In the genomic region with DNA sequence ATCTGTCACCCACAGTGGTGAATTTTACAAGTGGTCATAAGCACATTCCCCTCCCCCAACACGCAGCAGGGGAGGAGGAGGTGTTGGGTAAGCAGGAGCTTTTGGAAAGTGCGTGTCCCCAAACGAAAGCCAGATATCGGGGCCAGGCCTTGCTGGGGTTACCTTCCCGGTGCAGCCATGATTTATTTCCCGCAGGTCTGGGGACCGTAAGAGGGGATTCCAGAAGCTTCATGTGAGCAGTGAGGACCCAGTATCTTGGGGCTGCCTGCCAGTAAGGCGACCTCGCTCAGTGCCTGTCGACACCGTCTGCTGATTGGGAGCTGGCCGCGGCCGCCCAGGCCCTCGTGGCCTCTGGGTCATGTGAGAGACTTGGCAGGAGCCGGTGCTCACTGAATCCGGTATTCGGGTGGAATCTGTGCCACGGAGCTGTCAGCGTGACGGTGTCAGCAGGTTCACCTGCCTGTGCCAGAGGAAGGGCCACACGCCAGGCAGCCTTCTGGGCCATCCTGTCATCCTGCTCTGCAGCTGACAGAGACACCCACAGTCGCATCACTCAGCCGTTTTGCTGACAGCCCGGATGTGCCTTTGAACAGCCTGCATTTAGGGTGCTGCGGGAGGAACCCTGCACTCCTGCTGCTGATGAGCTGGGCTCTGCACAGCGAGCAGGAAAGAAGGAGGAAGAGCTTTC, we compare ENCODE assay signal across 8 cellular contexts. TPM values are rescaled to one million over a fixed set of nuclear protein-coding genes. Genes with fewer than 3 reads are reported as not detected.
DNase-seq lines count a peak whose midpoint lies in the region; ATAC-seq and TF ChIP-seq lines count a peak whose summit lies in the region.

No MANE protein-coding gene starts in this region.

- intact Hi-C loops in CD14-positive monocyte (cut with micrococcal nuclease) (no loop called here), stomach (cut with DNase I; ENCODE audit: low total_unique reads) (no loop called here)

- H3K36me3 Mint-ChIP-seq in CD14-positive monocyte: no peaks in the 10 kb centered on the region
- H3K36me3 Mint-ChIP-seq in effector memory CD8-positive, alpha-beta T cell (ENCODE audit: insufficient read depth): no peaks in the 10 kb centered on the region

- peaks cover 0 to 18% (median 13%) of the 10 kb centered on the region in 4 donors for H3K4me1 ChIP-seq in stomach

- no peak for TF ChIP-seq POLR2A in stomach (IDR thresholded peaks at IDR 0.05)

- H3K27me3 ChIP-seq in stomach: no peaks in the 10 kb centered on the region

- peaks cover 0 to 3% (median 3%) of the 10 kb centered on the region in 3 donors for H3K27me3 Mint-ChIP-seq in CD14-positive monocyte (ENCODE audit: low read depth in 3 of 3)
- H3K27me3 Mint-ChIP-seq in effector memory CD8-positive, alpha-beta T cell: no peaks in the 10 kb centered on the region

- no peaks in the 10 kb centered on the region for H3K36me3 ChIP-seq in stomach

- peak overlapping the region; percentile 76 to 82 for H3K4me3 Mint-ChIP-seq in CD14-positive monocyte
- peak overlapping the region; percentile 51 to 59 for H3K4me3 Mint-ChIP-seq in effector memory CD8-positive, alpha-beta T cell

- DNase-seq in CD14-positive monocyte (ENCODE audit: low spot score) (peak; percentile 79), medulla oblongata (ENCODE audit: extremely low spot score) (peak; percentile 93), stomach (peak; percentile 73), epidermal melanocyte (ENCODE audit: insufficient read length, low spot score) (no peak), NCI-H510A treated with DMSO at 0.1 percent for 48 hours (lab: John Stamatoyannopoulos, UW) (no peak)
- DNase-seq in activated CD4-positive, alpha-beta T cell treated with anti-CD3 and anti-CD28 coated beads for 4 hours: peak; percentile 22 to 26
- DNase-seq in effector memory CD8-positive, alpha-beta T cell: peak; percentile 6 to 23 (median 20)

- 14 to 34% (median 16%) methylated on average over 22 to 27 of the region's 27 CpGs for WGBS in stomach, 5 donors

- peaks cover 23% of the 10 kb centered on the region for H3K4me1 Mint-ChIP-seq in CD14-positive monocyte
- H3K4me1 Mint-ChIP-seq in effector memory CD8-positive, alpha-beta T cell (ENCODE audit: low read depth in 2 of 2): peaks cover 3 to 4% of the 10 kb centered on the region in 2 donors

- peak overlapping the region in 6 of 7 donors; percentile 11 to 85 (median 49) for H3K27ac Mint-ChIP-seq in CD14-positive monocyte
- peak overlapping the region; percentile 1 to 23 for H3K27ac Mint-ChIP-seq in effector memory CD8-positive, alpha-beta T cell

- H3K27ac ChIP-seq in stomach: peak overlapping the region in 4 of 5 donors; percentile 35 to 77 (median 50)

- peak overlapping the region; percentile 29 to 46 (median 40) for H3K4me3 ChIP-seq in stomach

- H3K9me3 ChIP-seq in stomach: no peaks in the 10 kb centered on the region

- H3K9me3 Mint-ChIP-seq in CD14-positive monocyte: no peaks in the 10 kb centered on the region
- no peaks in the 10 kb centered on the region for H3K9me3 Mint-ChIP-seq in effector memory CD8-positive, alpha-beta T cell

- no peak for TF ChIP-seq CTCF in CD14-positive monocyte (IDR thresholded peaks at IDR 0.05)
- TF ChIP-seq CTCF in stomach (IDR thresholded peaks at IDR 0.05): no peak

- peak; percentile 40 for ATAC-seq in HG02938 (IDR thresholded peaks at IDR 0.05; ENCODE audit: unreplicated experiment)
- ATAC-seq in effector memory CD8-positive, alpha-beta T cell (replicated peaks): peak; percentile 92

- TF ChIP-seq EP300 in stomach (IDR thresholded peaks at IDR 0.05): no peak

RNA-seq across cellular contexts. Expression of gene SEC61B, which starts 37.3 kb away (rescaled TPM):
- polyA plus RNA-seq in CD14-positive monocyte (100 to 1,000 TPM; 421 to 443 TPM), stomach (100 to 1,000 TPM; 213 to 467 (median 346) TPM)
- total RNA-seq in stomach: 100 to 1,000 TPM in 2 of 5 donors, 10 to 100 TPM in 1, 1 to 10 TPM in 2; 4.1 to 172 (median 73.8) TPM

RNA-seq across cellular contexts. Expression of gene ALG2, which starts 37.6 kb away (rescaled TPM):
- polyA plus RNA-seq in CD14-positive monocyte (10 to 100 TPM; 23.6 to 25.5 TPM), stomach (10 to 100 TPM; 12.5 to 19.0 (median 15.9) TPM)
- 10 to 100 TPM in 4 of 5 donors, 1 to 10 TPM in 1; 1.8 to 33.9 (median 28.0) TPM for total RNA-seq in stomach

Comparison
In these comparisons a context has a peak if more than half of its experiments do, and no peak if none do; other contexts are left out.
1. DNase-seq: peak in CD14-positive monocyte (single experiment), activated CD4-positive, alpha-beta T cell treated with anti-CD3 and anti-CD28 coated beads for 4 hours (2 of 2), effector memory CD8-positive, alpha-beta T cell (3 of 3), medulla oblongata (single experiment) and stomach (single experiment); none in epidermal melanocyte (single experiment) and NCI-H510A treated with DMSO at 0.1 percent for 48 hours (single experiment).